Comparison of ENCODE assay signal across 17 cellular contexts in genomic region chr1:12415239-12415543, GRCh38.
DNase-seq lines count a peak whose midpoint lies in the region; ATAC-seq and TF ChIP-seq lines count a peak whose summit lies in the region.
"Had no signal": no experiment of that assay in that cellular context is flagged by ENCODE, and none has a peak within 500 bp of the region (broad histone marks: within the 10 kb centered on the region; RNA-seq: fewer than 3 reads in every experiment).

No MANE protein-coding gene starts in this region.

- no peak for TF ChIP-seq POLR2A in esophagus muscularis mucosa (IDR thresholded peaks at IDR 0.05; ENCODE audit: low read depth)

- no peaks in the 10 kb centered on the region for H3K9me3 ChIP-seq in esophagus muscularis mucosa
- H3K9me3 ChIP-seq: sigmoid colon had no signal

- no peak for TF ChIP-seq EP300 in esophagus muscularis mucosa (IDR thresholded peaks at IDR 0.05)

- intact Hi-C loops in activated CD4-positive, alpha-beta T cell treated with anti-CD3 and anti-CD28 coated beads for 36 hours (cut with DNase I, micrococcal nuclease), result loop anchor here in 1 of 2 experiments (2.0 kb wide), 2 partner anchors 20 to 34 kb away; no protein-coding TSS in a partner anchor
- intact Hi-C loops in sciatic nerve (cut with DNase I), result no loop called here
- intact Hi-C loops in esophagus muscularis mucosa (cut with DNase I), result no loop called here

- TF ChIP-seq CTCF in esophagus muscularis mucosa (IDR thresholded peaks at IDR 0.05), result no peak
- TF ChIP-seq CTCF in foreskin fibroblast (IDR thresholded peaks at IDR 0.05; ENCODE audit: low read depth, low read length), result no peak

- H3K27me3 ChIP-seq in esophagus muscularis mucosa, result no peaks in the 10 kb centered on the region
- H3K27me3 ChIP-seq: BLaER1, ovary, sigmoid colon had no signal

- peaks cover 0 to 3% (median 1%) of the 10 kb centered on the region in 4 donors for H3K4me1 ChIP-seq in esophagus muscularis mucosa

- H3K9me3 Mint-ChIP-seq in activated CD4-positive, alpha-beta T cell treated with anti-CD3 and anti-CD28 coated beads for 36 hours (ENCODE audit: low read depth), result peaks cover 2% of the 10 kb centered on the region

- no peak for DNase-seq in activated CD4-positive, alpha-beta T cell treated with anti-CD3 and anti-CD28 coated beads for 36 hours
- DNase-seq in activated CD4-positive, alpha-beta T cell treated with anti-CD3 and anti-CD28 coated beads, Interleukin-2, amount 50 U/mL, for 4 hours, result no peak
- DNase-seq in M059J (ENCODE audit: low read depth) (peak; percentile 66), sciatic nerve (ENCODE audit: low spot score) (no peak), substantia nigra (lab: John Stamatoyannopoulos, UW) (no peak), esophagus muscularis mucosa (ENCODE audit: extremely low spot score) (no peak), foreskin fibroblast (no peak)
- DNase-seq: activated CD4-positive, alpha-beta T cell treated with anti-CD3 and anti-CD28 coated beads, Interleukin-2, amount 10 ng/mL, durations not matched to agents 7 days and 5 days; effector CD4-positive, alpha-beta T cell; immature natural killer cell; NCI-H1417; NCI-H524; ovary; sigmoid colon had no signal

- H3K4me1 Mint-ChIP-seq in activated CD4-positive, alpha-beta T cell treated with anti-CD3 and anti-CD28 coated beads for 36 hours, result peaks cover 37% of the 10 kb centered on the region

- H3K27ac Mint-ChIP-seq in activated CD4-positive, alpha-beta T cell treated with anti-CD3 and anti-CD28 coated beads for 36 hours, result peak overlapping the region; percentile 29
- H3K27ac Mint-ChIP-seq: activated CD4-positive, alpha-beta T cell treated with anti-CD3 and anti-CD28 coated beads, Interleukin-2, amount 10 ng/mL, durations not matched to agents 7 days and 5 days; immature natural killer cell had no signal

- peaks cover 55% of the 10 kb centered on the region for H3K36me3 Mint-ChIP-seq in activated CD4-positive, alpha-beta T cell treated with anti-CD3 and anti-CD28 coated beads for 36 hours (ENCODE audit: low read depth)

- peak; percentile 28 for ATAC-seq in activated CD4-positive, alpha-beta T cell treated with anti-CD3 and anti-CD28 coated beads for 36 hours
- ATAC-seq in esophagus mucosa, result peak; percentile 16
- ATAC-seq in sciatic nerve, result peak; percentile 33

- H3K27me3 Mint-ChIP-seq in activated CD4-positive, alpha-beta T cell treated with anti-CD3 and anti-CD28 coated beads for 36 hours, result no peaks in the 10 kb centered on the region
- H3K27me3 Mint-ChIP-seq: activated CD4-positive, alpha-beta T cell treated with anti-CD3 and anti-CD28 coated beads, Interleukin-2, amount 10 ng/mL, durations not matched to agents 7 days and 5 days; central memory CD8-positive, alpha-beta T cell had no signal

- H3K4me3 ChIP-seq in esophagus muscularis mucosa (no peak overlapping the region), foreskin fibroblast (ENCODE audit: low read depth in 1 of 2, low read length in 2 of 2) (no peak overlapping the region)
- H3K4me3 ChIP-seq: BLaER1, ovary, sigmoid colon had no signal

- H3K27ac ChIP-seq in substantia nigra (ENCODE audit: low read depth, low read length, poor library complexity, severe bottlenecking) (no peak overlapping the region), esophagus muscularis mucosa (replicated peaks in 1 of 4) (no peak overlapping the region)
- H3K27ac ChIP-seq: BLaER1, ovary, sigmoid colon had no signal

- CTCF ChIA-PET in activated CD4-positive, alpha-beta T cell treated with anti-CD3 and anti-CD28 coated beads for 36 hours (lab: Charles Lee), result interaction anchor here (1.2 to 3.3 kb wide), 2 partner anchors 11 to 96 kb away, joined by 3 to 14 read pairs; no protein-coding TSS in a partner anchor

- POLR2A ChIA-PET in activated CD4-positive, alpha-beta T cell treated with anti-CD3 and anti-CD28 coated beads for 36 hours (lab: Charles Lee), result interaction anchor here (0.6 to 1.4 kb wide), 3 partner anchors 19 to 401 kb away, joined by 3 to 6 read pairs (median 4); no protein-coding TSS in a partner anchor

- 97% methylated on average over 2 of the region's 2 CpGs for WGBS in esophagus muscularis mucosa

- H3K36me3 ChIP-seq in esophagus muscularis mucosa, result peaks cover 16 to 49% (median 29%) of the 10 kb centered on the region in 4 donors
- H3K36me3 ChIP-seq: ovary had no signal

- no peak overlapping the region for H3K4me3 Mint-ChIP-seq in activated CD4-positive, alpha-beta T cell treated with anti-CD3 and anti-CD28 coated beads for 36 hours
- H3K4me3 Mint-ChIP-seq: activated CD4-positive, alpha-beta T cell treated with anti-CD3 and anti-CD28 coated beads, Interleukin-2, amount 10 ng/mL, durations not matched to agents 7 days and 5 days; central memory CD8-positive, alpha-beta T cell; immature natural killer cell had no signal
